In genomic region chr6:152309648-152310047, GRCh38 we compare ENCODE assay signal across 10 cellular contexts.
DNase-seq lines count a peak whose midpoint lies in the region; ATAC-seq and TF ChIP-seq lines count a peak whose summit lies in the region.
"Had no signal": no experiment of that assay in that cellular context is flagged by ENCODE, and none has a peak within 500 bp of the region (broad histone marks: within the 10 kb centered on the region; RNA-seq: fewer than 3 reads in every experiment).

No MANE protein-coding gene starts in this region.

- no peaks in the 10 kb centered on the region for H3K9me3 Mint-ChIP-seq in activated naive CD8-positive, alpha-beta T cell treated with anti-CD3 and anti-CD28 coated beads, Interleukin-2, amount 50 U/mL, for 24 hours
- no peaks in the 10 kb centered on the region for H3K9me3 Mint-ChIP-seq in HFFc6
- H3K9me3 Mint-ChIP-seq: brain had no signal

- ATAC-seq in GM21423 (IDR thresholded peaks at IDR 0.05; ENCODE audit: unreplicated experiment), result peak; percentile 75
- ATAC-seq in T-helper 17 cell, result peak; percentile 99
- peak; percentile 100 for ATAC-seq in activated naive CD8-positive, alpha-beta T cell treated with anti-CD3 and anti-CD28 coated beads, Interleukin-2, amount 50 U/mL, for 24 hours
- no peak for ATAC-seq in HG02588 (IDR thresholded peaks at IDR 0.05; ENCODE audit: unreplicated experiment)
- ATAC-seq in GM18517 (IDR thresholded peaks at IDR 0.05; ENCODE audit: unreplicated experiment), result no peak

- no peak for TF ChIP-seq CTCF in HFFc6 (IDR thresholded peaks at IDR 0.05)

- no peaks in the 10 kb centered on the region for H3K9me3 ChIP-seq in T-helper 17 cell (ENCODE audit: control insufficient read depth, low read length, poor library complexity, severe bottlenecking)
- H3K9me3 ChIP-seq: neutrophil had no signal

- peak; percentile 32 to 52 (median 35) for DNase-seq in T-helper 17 cell
- peak; percentile 63 for DNase-seq in activated naive CD8-positive, alpha-beta T cell treated with anti-CD3 and anti-CD28 coated beads, Interleukin-2, amount 50 U/mL, for 24 hours
- peak; percentile 25 for DNase-seq in stimulated activated CD8-positive, alpha-beta memory T cell treated with anti-CD3 and anti-CD28 coated beads, Interleukin-12 subunit alpha, Interleukin-12 subunit beta, amount 100 ng/mL, for 4 hours (ENCODE audit: low read depth)
- DNase-seq in HFFc6, result no peak
- DNase-seq in OCI-M2 (lab: John Stamatoyannopoulos, UW; ENCODE audit: unreplicated experiment), result no peak

- H3K27me3 Mint-ChIP-seq in T-helper 17 cell (no peaks in the 10 kb centered on the region), HFFc6 (ENCODE audit: insufficient read depth) (no peaks in the 10 kb centered on the region; the same call in 1 of the 2 replicates)
- H3K27me3 Mint-ChIP-seq in activated naive CD8-positive, alpha-beta T cell treated with anti-CD3 and anti-CD28 coated beads, Interleukin-2, amount 50 U/mL, for 24 hours, result peaks cover 2% of the 10 kb centered on the region
- H3K27me3 Mint-ChIP-seq: brain had no signal

- H3K4me3 Mint-ChIP-seq in T-helper 17 cell (no peak overlapping the region), HFFc6 (no peak overlapping the region)
- H3K4me3 Mint-ChIP-seq in activated naive CD8-positive, alpha-beta T cell treated with anti-CD3 and anti-CD28 coated beads, Interleukin-2, amount 50 U/mL, for 24 hours, result no peak overlapping the region
- H3K4me3 Mint-ChIP-seq: brain had no signal

- H3K36me3 Mint-ChIP-seq in T-helper 17 cell (ENCODE audit: low read depth) (no peaks in the 10 kb centered on the region), HFFc6 (ENCODE audit: low read depth) (peaks cover 34% of the 10 kb centered on the region)
- no peaks in the 10 kb centered on the region for H3K36me3 Mint-ChIP-seq in activated naive CD8-positive, alpha-beta T cell treated with anti-CD3 and anti-CD28 coated beads, Interleukin-2, amount 50 U/mL, for 24 hours (ENCODE audit: low read depth)

- H3K27ac Mint-ChIP-seq in T-helper 17 cell (no peak overlapping the region), HFFc6 (no peak overlapping the region)
- no peak overlapping the region for H3K27ac Mint-ChIP-seq in activated naive CD8-positive, alpha-beta T cell treated with anti-CD3 and anti-CD28 coated beads, Interleukin-2, amount 50 U/mL, for 24 hours

- peaks cover 19% of the 10 kb centered on the region for H3K4me1 Mint-ChIP-seq in T-helper 17 cell
- H3K4me1 Mint-ChIP-seq in activated naive CD8-positive, alpha-beta T cell treated with anti-CD3 and anti-CD28 coated beads, Interleukin-2, amount 50 U/mL, for 24 hours, result peaks cover 17% of the 10 kb centered on the region
- peaks cover 13% of the 10 kb centered on the region for H3K4me1 Mint-ChIP-seq in HFFc6 (ENCODE audit: low read depth)

Comparison
In these comparisons a context has a peak if more than half of its experiments do, and no peak if none do; other contexts are left out.
1. ATAC-seq: peak in GM21423 (single experiment), T-helper 17 cell (single experiment) and activated naive CD8-positive, alpha-beta T cell treated with anti-CD3 and anti-CD28 coated beads, Interleukin-2, amount 50 U/mL, for 24 hours (single experiment); none in HG02588 (single experiment) and GM18517 (single experiment).
2. DNase-seq: peak in T-helper 17 cell (3 of 3), activated naive CD8-positive, alpha-beta T cell treated with anti-CD3 and anti-CD28 coated beads, Interleukin-2, amount 50 U/mL, for 24 hours (single experiment) and stimulated activated CD8-positive, alpha-beta memory T cell treated with anti-CD3 and anti-CD28 coated beads, Interleukin-12 subunit alpha, Interleukin-12 subunit beta, amount 100 ng/mL, for 4 hours (single experiment); none in HFFc6 (single experiment) and OCI-M2 (single experiment).